Comparison of ENCODE assay signal across 1 cellular context in genomic region chr6:113623124-113623523, GRCh38.
TF ChIP-seq lines count a peak whose summit lies in the region.

No MANE protein-coding gene starts in this region.

TF ChIP-seq in SK-N-SH treated with all-trans-retinoic acid at 6 μM for 48 hours, 23 proteins besides CTCF, POLR2A, EP300 and RAD21 (continued from another document):
- TF ChIP-seq CSRNP3 (CRISPR knock-in tag; IDR thresholded peaks at IDR 0.05), result no peak
